ENCODE assay signal across 8 cellular contexts in the genomic region with DNA sequence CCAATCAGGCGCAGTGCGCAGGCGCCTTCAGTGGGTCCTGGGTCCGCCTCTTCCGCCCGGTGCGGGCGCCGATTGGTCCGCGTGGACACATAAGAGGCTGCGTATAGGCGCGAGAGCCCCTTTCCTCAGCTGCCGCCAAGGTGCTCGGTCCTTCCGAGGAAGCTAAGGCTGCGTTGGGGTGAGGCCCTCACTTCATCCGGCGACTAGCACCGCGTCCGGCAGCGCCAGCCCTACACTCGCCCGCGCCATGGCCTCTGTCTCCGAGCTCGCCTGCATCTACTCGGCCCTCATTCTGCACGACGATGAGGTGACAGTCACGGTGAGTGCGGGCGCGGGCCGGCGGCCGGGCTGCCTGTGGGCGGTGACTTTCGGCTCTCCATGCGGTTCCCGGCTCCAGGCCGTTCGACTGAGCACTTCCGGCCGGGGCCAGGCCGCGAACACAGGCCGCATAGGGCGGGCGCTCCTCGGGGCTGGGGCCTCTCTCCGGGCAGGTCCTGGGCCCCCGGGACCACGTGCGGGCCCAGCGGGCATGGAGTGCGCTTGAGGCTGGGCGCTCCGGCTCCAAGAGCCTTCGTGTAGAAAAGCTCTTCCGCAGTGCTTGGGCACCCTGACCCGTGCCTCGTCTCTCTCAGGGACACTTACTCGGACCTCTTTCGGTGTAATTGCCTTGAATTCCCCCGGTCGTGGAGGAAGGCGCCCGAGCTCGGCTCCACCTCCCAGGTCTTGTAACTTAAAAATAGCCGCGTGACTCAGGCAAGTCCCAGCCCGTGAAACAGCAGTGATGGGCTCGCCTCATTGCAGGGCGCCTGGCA. TPM values are rescaled to one million over a fixed set of nuclear protein-coding genes. Genes with fewer than 3 reads are reported as not detected.
DNase-seq lines count a peak whose midpoint lies in the region; FAIRE-seq and TF ChIP-seq lines count a peak whose summit lies in the region.

Gene RPLP1 (plus strand): TSS at position 117 of the 812 bp plus-strand sequence. CDS start 131 bp downstream, at position 248.

- H3K27ac ChIP-seq in SJCRH30: peak within 1 kb of the TSS; percentile 76
- peak within 1 kb of the TSS; percentile 57 for H3K27ac ChIP-seq in neural progenitor cell

- peak within 1 kb of the TSS; percentile 87 for H3K4me2 ChIP-seq in neural progenitor cell

- no peaks in the 10 kb centered on the region for H3K9me3 Mint-ChIP-seq in neural progenitor cell

- H4K20me1 ChIP-seq in neural progenitor cell (ENCODE audit: low read depth): peaks cover 39% of the 10 kb centered on the region

- peak within 1 kb of the TSS; percentile 98 for H3K27ac Mint-ChIP-seq in neural progenitor cell

- H3K79me2 ChIP-seq in neural progenitor cell (ENCODE audit: low read depth): peaks cover 37% of the 10 kb centered on the region

- H3K9me3 ChIP-seq in ES-I3 (ENCODE audit: control insufficient read depth, insufficient read depth, low read length) (no peaks in the 10 kb centered on the region), SJCRH30 (replicated peaks) (no peaks in the 10 kb centered on the region), neural progenitor cell (ENCODE audit: low read depth) (no peaks in the 10 kb centered on the region)

- H3K4me3 Mint-ChIP-seq in neural progenitor cell: peak within 1 kb of the TSS; percentile 94

- H3K27me3 ChIP-seq in SJCRH30 (no peaks in the 10 kb centered on the region), neural progenitor cell (no peaks in the 10 kb centered on the region)

- peak; percentile 100 for TF ChIP-seq POLR2A in H54 (IDR thresholded peaks at IDR 0.05; ENCODE audit: low read depth, low read length)

- H3K9ac ChIP-seq in ES-I3 (ENCODE audit: low read depth, low read length) (peak within 1 kb of the TSS; percentile 92), neural progenitor cell (peak within 1 kb of the TSS; percentile 71)

- peaks cover 2% of the 10 kb centered on the region for H3K27me3 Mint-ChIP-seq in neural progenitor cell (ENCODE audit: insufficient read depth, low read depth)

- H3K4me3 ChIP-seq in SJCRH30 (peak within 1 kb of the TSS; percentile 83), foreskin fibroblast (ENCODE audit: low read depth in 1 of 2, low read length in 2 of 2) (peak within 1 kb of the TSS; percentile 74 to 96), neural progenitor cell (peak within 1 kb of the TSS; percentile 79)

- peaks cover 20% of the 10 kb centered on the region for H3K36me3 Mint-ChIP-seq in neural progenitor cell

- TF ChIP-seq CTCF in foreskin fibroblast (IDR thresholded peaks at IDR 0.05; ENCODE audit: low read depth, low read length) (no peak), neural progenitor cell (IDR thresholded peaks at IDR 0.05) (no peak)

- H3K36me3 ChIP-seq in ES-I3 (ENCODE audit: insufficient read depth, low read length) (peaks cover 27% of the 10 kb centered on the region), SJCRH30 (peaks cover 57% of the 10 kb centered on the region), neural progenitor cell (peaks cover 17% of the 10 kb centered on the region)

- peak within 1 kb of the TSS; percentile 60 for H2AFZ ChIP-seq in neural progenitor cell (replicated peaks)

- H3K4me1 ChIP-seq in ES-I3 (ENCODE audit: insufficient read depth, low read length): peaks cover 5% of the 10 kb centered on the region; the same call in 1 of the 2 replicates
- 0 out of 2 replicates have a peak, but pooled peaks cover 2% of the 10 kb centered on the region for H3K4me1 ChIP-seq in SJCRH30
- H3K4me1 ChIP-seq in neural progenitor cell: peaks cover 12% of the 10 kb centered on the region

- DNase-seq in H54 (ENCODE audit: insufficient read length, low spot score) (peak; percentile 60), M059J (ENCODE audit: low read depth) (peak; percentile 92), SJCRH30 (peak; percentile 96 to 99), foreskin fibroblast (peak; percentile 93 to 98), neural progenitor cell (ENCODE audit: low spot score) (peak; percentile 98), stromal cell of bone marrow (ENCODE audit: low read depth) (peak; percentile 91)
- peak; percentile 91 for DNase-seq in activated gamma-delta T cell treated with anti-CD3 and anti-CD28 coated beads, Interleukin-2, amount 50 U/mL, for 16 hours (ENCODE audit: low read depth)

- peaks cover 55% of the 10 kb centered on the region for H3F3A ChIP-seq in neural progenitor cell (ENCODE audit: low read depth)

- peaks cover 32% of the 10 kb centered on the region for H3K4me1 Mint-ChIP-seq in neural progenitor cell

- no peak for FAIRE-seq in H54 (lab: Jason Lieb, UNC)

RNA-seq across cellular contexts. Expression of gene RPLP1, which starts in this region (rescaled TPM):
- 39.1 and 86.1 TPM in 2 replicates for total RNA-seq in M059J (2014; rRNA removed; shearing (Covaris generic))
- 761 and 909 TPM in 2 replicates for total RNA-seq in SJCRH30 (2014; rRNA removed; shearing (Covaris generic))
- 109 and 376 TPM in 2 replicates for total RNA-seq in neural progenitor cell (ENCODE audit: low replicate concordance)

Comparison
In these comparisons a context has a peak if more than half of its experiments do, and no peak if none do; other contexts are left out.
1. Peak in every context shown above with its lines: DNase-seq, H3K4me3 ChIP-seq and H3K27ac ChIP-seq.